2 cellular contexts compared by ENCODE assay signal in genomic region chr1:182631954-182632353, GRCh38.
A peak's percentile ranks its signal among the peaks of the same experiment; 100 is the strongest.
TF ChIP-seq lines count a peak whose summit lies in the region.

No MANE protein-coding gene starts in this region.

TF ChIP-seq in HepG2, 621 proteins besides CTCF, POLR2A, EP300 and RAD21:
- no peak for TF ChIP-seq ZNF878 (CRISPR knock-in tag; IDR thresholded peaks at IDR 0.05)
- TF ChIP-seq ZNF446 (CRISPR knock-in tag; IDR thresholded peaks at IDR 0.05): no peak
- 0 out of 2 replicates have a peak, but pooled peaks have one; percentile 23 for TF ChIP-seq ZNF629 (CRISPR knock-in tag; conservative IDR thresholded peaks at IDR 0.05)

TF ChIP-seq in H1, 55 proteins besides CTCF, POLR2A, EP300 and RAD21:
- TF ChIP-seq KDM1A (IDR thresholded peaks at IDR 0.05; ENCODE audit: borderline replicate concordance, low read length): 0 out of 2 replicates have a peak, but pooled peaks have one; percentile 21
- TF ChIP-seq TBP (IDR thresholded peaks at IDR 0.05; ENCODE audit: low read depth, low read length): no peak
- TF ChIP-seq POLR2AphosphoS5 (IDR thresholded peaks at IDR 0.05; ENCODE audit: low read depth, low read length): no peak
- TF ChIP-seq KDM4A (IDR thresholded peaks at IDR 0.05; ENCODE audit: low read depth, low read length, severe bottlenecking): no peak
- no peak for TF ChIP-seq TEAD4 (IDR thresholded peaks at IDR 0.05; ENCODE audit: low read depth, low read length)
- no peak for TF ChIP-seq TAF1 (IDR thresholded peaks at IDR 0.05; ENCODE audit: low read depth, low read length)
- no peak for TF ChIP-seq BCL11A (IDR thresholded peaks at IDR 0.05; ENCODE audit: low read depth in 2 of 2, low read length in 2 of 2)
- TF ChIP-seq BACH1 (IDR thresholded peaks at IDR 0.05; ENCODE audit: low read length): no peak
